10 cellular contexts compared by ENCODE assay signal in the genomic region with DNA sequence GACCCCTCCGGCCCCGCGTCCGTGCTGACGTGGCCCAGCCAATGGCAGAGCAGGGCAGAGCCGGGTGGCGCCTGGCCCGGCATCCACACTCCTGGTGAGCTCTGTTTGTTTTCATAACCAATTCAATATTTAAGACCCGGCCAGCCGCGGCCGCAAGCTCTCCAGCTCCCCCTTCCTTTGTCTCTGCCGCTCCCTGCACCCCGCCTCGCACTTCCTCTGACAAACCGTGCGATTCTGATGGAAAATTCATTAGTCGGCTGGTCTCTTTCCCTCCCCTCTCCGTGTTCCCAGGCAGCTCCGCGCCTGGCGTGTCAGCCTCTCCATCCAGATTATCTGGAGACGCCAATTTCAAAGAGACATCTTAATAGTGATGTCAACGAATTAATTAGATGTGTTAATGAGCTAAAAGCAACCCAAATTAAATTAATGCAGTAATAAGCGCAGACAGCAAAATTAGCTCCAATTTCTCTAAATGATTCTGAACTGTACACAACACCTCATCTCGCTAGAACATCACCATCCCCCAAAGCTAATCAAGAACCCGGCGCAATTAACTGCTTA. TPM values are rescaled to one million over a fixed set of nuclear protein-coding genes. Genes with fewer than 3 reads are reported as not detected.
DNase-seq lines count a peak whose midpoint lies in the region; ATAC-seq, FAIRE-seq and TF ChIP-seq lines count a peak whose summit lies in the region.
"Had no signal": no experiment of that assay in that cellular context is flagged by ENCODE, and none has a peak within 500 bp of the region (broad histone marks: within the 10 kb centered on the region; RNA-seq: fewer than 3 reads in every experiment).

No MANE protein-coding gene starts in this region.

- dilution Hi-C loops in mammary epithelial cell (cut with HindIII; ENCODE audit: low sequenced_read_pairs), result loop anchor here (10.0 kb wide), 1 partner anchor 69 kb away; no protein-coding TSS in a partner anchor

- H3K27me3 Mint-ChIP-seq in T-cell, result peaks cover 37 to 68% of the 10 kb centered on the region in 2 donors

- H3K9me1 ChIP-seq in K562 (ENCODE audit: control insufficient read depth, insufficient read depth, low read length), result no peaks in the 10 kb centered on the region

- no peak for TF ChIP-seq CTCF in K562 (IDR thresholded peaks at IDR 0.05 in 2 of 3, conservative IDR thresholded peaks at IDR 0.05 in 1 of 3; ENCODE audit: insufficient read depth in 2 of 3, low read depth in 1 of 3, low read length in 3 of 3)
- no peak for TF ChIP-seq CTCF in mammary epithelial cell (conservative IDR thresholded peaks at IDR 0.05 in 1 of 2, IDR thresholded peaks at IDR 0.05 in 1 of 2; ENCODE audit: extremely low read depth in 1 of 2, insufficient read depth in 1 of 2, low read depth in 1 of 2, low read length in 2 of 2)
- TF ChIP-seq CTCF in WERI-Rb-1 (IDR thresholded peaks at IDR 0.05; ENCODE audit: low read depth, low read length), result no peak

- FAIRE-seq in K562 (lab: Jason Lieb, UNC), result no peak
- FAIRE-seq: frontal cortex had no signal

- BruUV-seq in K562 (replicated peaks; lab: Mats Ljungman, UMichigan) (no TSS peak), mammary epithelial cell (replicated peaks; lab: Mats Ljungman, UMichigan) (no TSS peak)

- intact Hi-C loops in K562 (cut with micrococcal nuclease) (no loop called here), mammary epithelial cell (cut with micrococcal nuclease) (no loop called here)

- H3K27me3 ChIP-seq in K562 (ENCODE audit: control insufficient read depth in 2 of 2, insufficient read depth in 2 of 2, low read length in 2 of 2), result peaks cover 41 to 75% of the 10 kb centered on the region in 2 experiments
- H3K27me3 ChIP-seq in mammary epithelial cell (ENCODE audit: insufficient read depth, low read length), result peaks cover 14% of the 10 kb centered on the region
- no peaks in the 10 kb centered on the region for H3K27me3 ChIP-seq in WERI-Rb-1 (ENCODE audit: insufficient read depth, low read depth, severe bottlenecking)

- H3K9ac ChIP-seq in K562 (ENCODE audit: insufficient read depth in 1 of 2, low read depth in 2 of 2, low read length in 2 of 2), result peak overlapping the region in 1 of 2 experiments; percentile 9; a peak in 1 of 4 replicates
- no peak overlapping the region for H3K9ac ChIP-seq in mammary epithelial cell (ENCODE audit: insufficient read depth, low read length)

- CTCF ChIA-PET in K562 (lab: Yijun Ruan, JAX; ENCODE audit: low intra/inter-chr PET ratio), result no interaction called here
- CTCF ChIA-PET in mammary epithelial cell (lab: Charles Lee; ENCODE audit: low non-redundant PET), result no interaction called here
- CTCF ChIA-PET in T-cell (lab: Charles Lee), result interaction anchor here (0.5 to 0.7 kb wide), 2 partner anchors 35 to 741 kb away, joined by 3 read pairs; no protein-coding TSS in a partner anchor

- H3K4me1 ChIP-seq in K562 (replicated peaks in 1 of 2; ENCODE audit: control insufficient read depth in 2 of 2, insufficient read depth in 2 of 2, low read length in 2 of 2) (peaks cover 0 to 27% of the 10 kb centered on the region in 2 experiments; a peak in 2 of 5 replicates), mammary epithelial cell (ENCODE audit: insufficient read depth, low read length) (no peaks in the 10 kb centered on the region)

- no peak overlapping the region for H3K4me2 ChIP-seq in K562 (ENCODE audit: insufficient read depth, low read length)
- no peak overlapping the region for H3K4me2 ChIP-seq in mammary epithelial cell (ENCODE audit: insufficient read depth, low read depth, low read length)

- H4K20me1 ChIP-seq in K562 (replicated peaks; ENCODE audit: control insufficient read depth, insufficient read depth, low read length) (peaks cover 2% of the 10 kb centered on the region; the same call in 1 of the 2 replicates), mammary epithelial cell (ENCODE audit: insufficient read depth, low read length) (no peaks in the 10 kb centered on the region)

- H2AFZ ChIP-seq in K562 (ENCODE audit: low read depth, low read length) (no peak overlapping the region), mammary epithelial cell (ENCODE audit: low read depth, low read length) (no peak overlapping the region)

- no peak for TF ChIP-seq RAD21 in K562 (CRISPR knock-in tag; conservative IDR thresholded peaks at IDR 0.05 in 1 of 2, IDR thresholded peaks at IDR 0.05 in 1 of 2)

- no peaks in the 10 kb centered on the region for H3K36me3 ChIP-seq in K562 (ENCODE audit: control insufficient read depth, insufficient read depth, low read length)
- H3K36me3 ChIP-seq in mammary epithelial cell (ENCODE audit: insufficient read depth, low read length), result no peaks in the 10 kb centered on the region
- no peaks in the 10 kb centered on the region for H3K36me3 ChIP-seq in WERI-Rb-1

- WGBS in K562 (ENCODE audit: insufficient coverage, low coverage, missing lambda C conversion rate), result 8% methylated on average over 26 of the region's 28 CpGs
- whole genome bisulfite sequencing in mammary epithelial cell (ENCODE audit: low coverage, missing lambda C conversion rate), result 8% methylated on average over 28 of the region's 28 CpGs

- no peaks in the 10 kb centered on the region for H3K9me3 ChIP-seq in K562 (replicated peaks; ENCODE audit: control insufficient read depth, insufficient read depth, low read depth, low read length)
- no peaks in the 10 kb centered on the region for H3K9me3 ChIP-seq in mammary epithelial cell (replicated peaks; ENCODE audit: insufficient read depth, low read length)
- H3K9me3 ChIP-seq in WERI-Rb-1 (ENCODE audit: severe bottlenecking), result peaks cover 5% of the 10 kb centered on the region

- no peak overlapping the region for H3K27ac ChIP-seq in K562 (ENCODE audit: extremely low read depth, low read depth, low read length)
- H3K27ac ChIP-seq in mammary epithelial cell (ENCODE audit: insufficient read depth, low read depth, low read length), result no peak overlapping the region
- no peak overlapping the region for H3K27ac ChIP-seq in WERI-Rb-1

- no peak for TF ChIP-seq POLR2A in K562 (conservative IDR thresholded peaks at IDR 0.05)

- H3K9me3 Mint-ChIP-seq in T-cell, result peaks cover 4 to 7% (median 5%) of the 10 kb centered on the region in 3 donors

- H3K27ac Mint-ChIP-seq in T-cell, result no peak overlapping the region

- ATAC-seq in K562 (no peak; the same call in 2 of the 3 replicates), GM21360 (IDR thresholded peaks at IDR 0.05; ENCODE audit: unreplicated experiment) (no peak), T-cell (replicated peaks in 1 of 4) (no peak)

- no peak overlapping the region for H3K4me3 Mint-ChIP-seq in T-cell

- H3K36me3 Mint-ChIP-seq in T-cell, result no peaks in the 10 kb centered on the region

- H3K4me1 Mint-ChIP-seq in T-cell, result peaks cover 5 to 10% (median 5%) of the 10 kb centered on the region in 3 donors

- DNase-seq in Daoy (ENCODE audit: low read depth), result peak; percentile 89
- DNase-seq in NCI-H1105 (lab: John Stamatoyannopoulos, UW), result peak; percentile 92
- no peak for DNase-seq in K562 (ENCODE audit: extremely low read depth in 1 of 4, low spot score in 3 of 4)
- DNase-seq in myocyte (ENCODE audit: low read depth), result peak; percentile 54
- no peak for DNase-seq in mammary epithelial cell
- no peak for DNase-seq in WERI-Rb-1
- DNase-seq in T-cell, result no peak
- DNase-seq: activated CD4-positive, CD25-positive, alpha-beta regulatory T cell treated with anti-CD3 and anti-CD28 coated beads, Interleukin-2, amount 50 U/mL, for 72 hours had no signal

- POLR2A ChIA-PET in K562 (lab: Yijun Ruan, JAX), result interaction anchor here (0.6 to 1.3 kb wide), 6 partner anchors 9 to 204 kb away, joined by 3 to 6 read pairs (median 4); no protein-coding TSS in a partner anchor
- POLR2A ChIA-PET in T-cell (lab: Charles Lee), result interaction anchor here in 1 of 2 donors (0.7 kb wide), 1 partner anchor 177 kb away, joined by 3 read pairs; no protein-coding TSS in a partner anchor

- in situ Hi-C loops in K562 (cut with MboI), result no loop called here
- in situ Hi-C loops in mammary epithelial cell (cut with MboI; ENCODE audit: low sequenced_read_pairs in 2 of 2), result no loop called here

- H3K4me3 ChIP-seq in K562 (no peak overlapping the region), mammary epithelial cell (replicated peaks in 1 of 3; ENCODE audit: insufficient read depth in 1 of 3, low read depth in 2 of 3, low read length in 3 of 3) (no peak overlapping the region), WERI-Rb-1 (ENCODE audit: low read depth, low read length) (no peak overlapping the region)

- TF ChIP-seq EP300 in K562 (IDR thresholded peaks at IDR 0.05; ENCODE audit: low read length), result no peak

- no peaks in the 10 kb centered on the region for H3K79me2 ChIP-seq in K562 (ENCODE audit: control insufficient read depth, insufficient read depth, low read length)
- H3K79me2 ChIP-seq in mammary epithelial cell (ENCODE audit: insufficient read depth, low read length), result no peaks in the 10 kb centered on the region

TF ChIP-seq in K562, 482 proteins besides CTCF, POLR2A, EP300 and RAD21 (continues in another document):
- no peak for TF ChIP-seq MTF1 (CRISPR knock-in tag; IDR thresholded peaks at IDR 0.05; ENCODE audit: borderline replicate concordance)
- TF ChIP-seq SREBF2 (CRISPR knock-in tag; IDR thresholded peaks at IDR 0.05), result no peak
- 0 out of 2 replicates have a peak, but pooled peaks have one; percentile 15 for TF ChIP-seq SPI1 (IDR thresholded peaks at IDR 0.05; ENCODE audit: borderline replicate concordance, low read depth, low read length)
- peak; percentile 6 for TF ChIP-seq NFYB (IDR thresholded peaks at IDR 0.05; ENCODE audit: extremely low read depth, insufficient read length)

RNA-seq across cellular contexts. Expression of gene MICALL2, which starts 55.3 kb away (rescaled TPM):
- total RNA-seq in Daoy (2014; rRNA removed; shearing (Covaris generic)), result 15.1 and 19.0 TPM in 2 replicates
- total RNA-seq in K562 (2011; cell fraction: chromatin; rRNA removed; ENCODE audit: low replicate concordance), result 266 and 844 TPM in 2 replicates
- 502 and 577 TPM in 2 replicates for total RNA-seq in K562 (2011; cell fraction: nucleolus; rRNA removed)
- 359 and 406 TPM in 2 replicates for total RNA-seq in K562 (2011; cell fraction: nucleoplasm; rRNA removed)
- total RNA-seq in K562 (2014; rRNA removed), result 59.0 and 71.5 TPM in 2 replicates
- total RNA-seq in K562 (2014; rRNA removed; fragmentation: Illumina TruSeq; extraction: Trizol), result 6.9 and 9.5 TPM in 2 replicates
- total RNA-seq in K562 (2015; rRNA removed; fragmentation: Illumina TruSeq; extraction: Trizol), result 26.9 and 32.7 TPM in 2 replicates
- total RNA-seq in K562 (2021), result 102 and 103 TPM in 2 replicates
- polyA plus RNA-seq in K562 (2011; rRNA removed), result 17.0 and 42.5 TPM in 2 replicates
- polyA plus RNA-seq in K562 (2011; cell fraction: cytosol; rRNA removed), result 14.6 and 28.0 TPM in 2 replicates
- polyA plus RNA-seq in K562 (2011; cell fraction: nucleus; rRNA removed), result 444 and 528 TPM in 2 replicates
- polyA plus RNA-seq in K562 (2012), result 61.2 and 74.6 TPM in 2 replicates
- polyA plus RNA-seq in K562 (2014; fragmentation: Illumina TruSeq; extraction: Trizol), result 13.2 and 29.8 TPM in 2 replicates
- polyA plus RNA-seq in K562 (2014; fragmentation: Nextera tagmentation; extraction: Ambion mirVana), result 1 to 10 TPM; 1.8 to 2.2 TPM
- polyA plus RNA-seq in K562 (2014; rRNA removed), result 91.2 and 99.3 TPM in 2 replicates
- 53.2 and 57.7 TPM in 2 replicates for polyA minus RNA-seq in K562 (2011; rRNA and poly(A)+ RNA removed)
- 17.9 and 22.2 TPM in 2 replicates for polyA minus RNA-seq in K562 (2011; cell fraction: cytosol; rRNA and poly(A)+ RNA removed)
- 91.7 and 109 TPM in 2 replicates for polyA minus RNA-seq in K562 (2011; cell fraction: nucleus; rRNA and poly(A)+ RNA removed)
- 25.4 and 36.7 TPM in 2 replicates for total RNA-seq in myocyte
- polyA plus RNA-seq in myocyte (2012), result 26.9 TPM
- total RNA-seq in mammary epithelial cell, result 10 to 100 TPM; 41.7 to 69.8 TPM
- polyA plus RNA-seq in mammary epithelial cell, result 28.8 TPM
- polyA minus RNA-seq in mammary epithelial cell, result 44.0 TPM
- total RNA-seq in T-cell, result 1 to 10 TPM; 2.1 to 5.5 (median 3.2) TPM

Comparison
In these comparisons a context has a peak if more than half of its experiments do, and no peak if none do; other contexts are left out.
1. DNase-seq: peak in Daoy (single experiment), NCI-H1105 (single experiment) and myocyte (single experiment); none in K562 (0 of 4), mammary epithelial cell (single experiment), WERI-Rb-1 (single experiment) and T-cell (0 of 34).
2. CTCF ChIA-PET loops: an anchor here in T-cell (0.5 to 0.7 kb wide); none called in K562 and mammary epithelial cell.